In the genomic region with DNA sequence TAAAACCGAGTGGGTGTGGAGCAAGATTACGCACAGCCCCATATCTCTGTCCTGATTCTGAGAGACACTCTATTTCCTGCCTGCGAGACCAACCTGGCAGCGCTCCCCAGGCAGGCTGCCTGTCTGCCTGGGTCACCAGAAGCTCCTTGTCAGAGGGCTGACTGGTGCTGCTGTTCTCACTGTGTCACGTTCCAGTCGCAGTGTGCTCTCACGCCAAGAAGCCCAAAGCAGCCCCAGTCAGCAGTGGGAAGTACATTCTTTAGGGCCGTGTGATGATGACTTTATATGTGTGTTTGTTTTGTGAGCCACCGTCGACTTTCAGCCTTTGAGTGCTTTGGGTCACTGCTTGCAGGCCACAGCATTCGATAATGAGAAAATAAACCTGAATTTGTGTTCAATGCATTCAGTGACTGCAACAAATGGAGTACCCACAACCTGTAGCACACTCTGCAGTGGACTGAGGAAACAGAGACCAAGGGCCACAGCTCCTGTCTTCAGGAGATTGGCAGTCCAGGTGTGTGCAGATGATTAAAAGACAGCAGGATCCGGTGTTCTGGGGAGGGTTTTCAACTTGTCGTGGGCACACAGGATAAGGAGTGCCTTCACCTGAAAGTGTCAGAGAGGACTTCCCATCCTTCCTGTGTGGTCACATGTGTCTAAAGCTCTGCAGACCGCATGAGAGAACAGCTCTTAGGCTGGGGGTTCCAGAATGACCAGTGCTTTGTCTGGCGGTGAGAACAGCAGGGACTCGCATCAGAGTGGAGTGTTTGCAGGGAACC, we compare ENCODE assay signal across 9 cellular contexts. TPM values are rescaled to one million over a fixed set of nuclear protein-coding genes. Genes with fewer than 3 reads are reported as not detected.
DNase-seq lines count a peak whose midpoint lies in the region; ATAC-seq and TF ChIP-seq lines count a peak whose summit lies in the region.
"Had no signal": no experiment of that assay in that cellular context is flagged by ENCODE, and none has a peak within 500 bp of the region (broad histone marks: within the 10 kb centered on the region; RNA-seq: fewer than 3 reads in every experiment).

No MANE protein-coding gene starts in this region.

- no peaks in the 10 kb centered on the region for H3K9me3 ChIP-seq in body of pancreas

- DNase-seq in DMS153 (lab: John Stamatoyannopoulos, UW) (peak; percentile 8), LNCaP clone FGC (ENCODE audit: low read depth) (peak; percentile 43), body of pancreas (peak; percentile 26 to 62 (median 52)), mucosa of gallbladder (ENCODE audit: low spot score) (peak; percentile 66), NCI-H187 (lab: John Stamatoyannopoulos, UW) (no peak), superior temporal gyrus (ENCODE audit: extremely low spot score) (no peak), ACHN (no peak)
- DNase-seq: naive B cell had no signal

- 47 to 57% methylated on average over 13 to 16 of the region's 16 CpGs for WGBS in body of pancreas, 2 donors

- H3K4me3 ChIP-seq in LNCaP clone FGC (ENCODE audit: low read depth, low read length) (no peak overlapping the region), body of pancreas (no peak overlapping the region)

- H3K27me3 ChIP-seq in body of pancreas: no peaks in the 10 kb centered on the region

- no peak for TF ChIP-seq CTCF in LNCaP clone FGC (IDR thresholded peaks at IDR 0.05; ENCODE audit: control insufficient read depth, extremely low read depth, insufficient read depth)
- TF ChIP-seq CTCF in body of pancreas (IDR thresholded peaks at IDR 0.05): no peak

- peak overlapping the region in 3 of 4 donors; percentile 30 to 45 (median 31) for H3K27ac ChIP-seq in body of pancreas

- no peak for TF ChIP-seq POLR2A in body of pancreas (IDR thresholded peaks at IDR 0.05)

- peaks cover 26% of the 10 kb centered on the region for H3K4me1 ChIP-seq in body of pancreas

- ATAC-seq in body of pancreas (peak; percentile 33), GM21723 (IDR thresholded peaks at IDR 0.05; ENCODE audit: unreplicated experiment) (no peak)

- in situ Hi-C loops in ACHN (cut with HindIII; ENCODE audit: low pct_ligation_motif_present, low pct_unique_long_range_greater_than_20kb, low sequenced_read_pairs): no loop called here

- no peaks in the 10 kb centered on the region for H3K36me3 ChIP-seq in body of pancreas (replicated peaks in 1 of 2; ENCODE audit: insufficient read depth in 1 of 2, low read depth in 2 of 2)

- intact Hi-C loops in body of pancreas (cut with DNase I): no loop called here

RNA-seq across cellular contexts. Expression of gene TNFRSF11A, which starts 4.8 kb away (rescaled TPM):
- total RNA-seq in body of pancreas: 1 to 10 TPM; 3.3 to 3.4 TPM
- total RNA-seq in mucosa of gallbladder: 38.9 TPM

Comparison
In these comparisons a context has a peak if more than half of its experiments do, and no peak if none do; other contexts are left out.
1. DNase-seq: peak in DMS153 (single experiment), LNCaP clone FGC (single experiment), body of pancreas (4 of 4) and mucosa of gallbladder (single experiment); none in NCI-H187 (0 of 2), superior temporal gyrus (single experiment) and ACHN (single experiment).